In the genomic region with DNA sequence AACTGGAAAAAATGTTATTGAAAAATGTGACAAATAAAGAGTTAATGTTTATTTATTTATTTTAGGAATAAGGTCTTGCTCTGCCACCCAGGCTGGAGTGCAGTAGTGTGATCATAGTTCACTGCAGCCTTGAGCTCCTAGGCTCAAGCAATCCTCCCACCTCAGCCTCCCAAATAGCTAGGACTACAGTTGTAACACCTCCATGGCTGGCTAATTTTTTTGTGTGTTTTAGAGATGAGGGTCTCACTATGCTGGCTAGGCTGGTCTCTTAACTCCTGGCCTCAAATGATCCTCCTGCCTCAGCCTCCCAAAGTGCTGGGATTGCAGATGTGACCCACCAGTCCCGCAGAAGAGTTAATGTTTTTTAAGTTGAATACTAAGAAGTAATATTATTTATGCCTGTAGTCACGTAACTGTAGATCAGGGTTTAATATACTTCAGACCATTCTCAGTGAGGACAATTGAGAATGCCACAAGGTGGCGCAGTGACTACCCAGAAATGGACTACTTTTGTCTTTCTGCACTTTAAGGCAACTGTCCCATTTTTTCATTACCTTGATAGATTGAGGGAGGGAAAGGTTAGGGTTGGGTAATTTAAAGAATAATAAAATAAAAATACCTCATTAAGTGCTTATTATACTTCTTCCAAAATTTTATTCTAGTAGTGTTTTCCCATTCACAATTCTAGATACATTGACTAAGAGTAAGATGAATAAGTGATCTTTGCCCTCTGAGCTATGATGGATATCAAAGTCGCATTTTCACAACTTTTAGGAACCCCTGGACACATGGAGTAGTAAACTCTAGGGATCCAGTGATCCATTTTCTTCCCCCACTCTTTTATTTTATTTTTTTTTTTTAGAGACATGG, we compare ENCODE assay signal across 1 cellular context.
TF ChIP-seq lines count a peak whose summit lies in the region.

No MANE protein-coding gene starts in this region.

TF ChIP-seq in endothelial cell of umbilical vein, 7 proteins besides CTCF, POLR2A, EP300 and RAD21:
- TF ChIP-seq, protein P1, sequence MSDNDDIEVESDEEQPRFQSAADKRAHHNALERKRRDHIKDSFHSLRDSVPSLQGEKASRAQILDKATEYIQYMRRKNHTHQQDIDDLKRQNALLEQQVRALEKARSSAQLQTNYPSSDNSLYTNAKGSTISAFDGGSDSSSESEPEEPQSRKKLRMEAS (IDR thresholded peaks at IDR 0.05; ENCODE audit: insufficient read depth, insufficient read length): no peak
- TF ChIP-seq MYC (IDR thresholded peaks at IDR 0.05; ENCODE audit: low read depth, low read length) (no peak), GATA2 (IDR thresholded peaks at IDR 0.05; ENCODE audit: insufficient read depth, insufficient read length, low read depth, low read length) (no peak), FOS (IDR thresholded peaks at IDR 0.05; ENCODE audit: borderline replicate concordance, insufficient read depth, low read length) (no peak), POLR2AphosphoS5 (IDR thresholded peaks at IDR 0.05; ENCODE audit: insufficient read depth, low read depth, low read length) (no peak), EZH2 (IDR thresholded peaks at IDR 0.05; ENCODE audit: borderline replicate concordance, low read depth, low read length, severe bottlenecking) (no peak), JUN (IDR thresholded peaks at IDR 0.05; ENCODE audit: borderline replicate concordance, insufficient read depth, insufficient read length, low read depth) (no peak)
